Comparison of ENCODE assay signal across 24 cellular contexts in genomic region chr7:28941633-28942032, GRCh38. TPM values are rescaled to one million over a fixed set of nuclear protein-coding genes. Genes with fewer than 3 reads are reported as not detected.
DNase-seq lines count a peak whose midpoint lies in the region; ATAC-seq and TF ChIP-seq lines count a peak whose summit lies in the region.
"Had no signal": no experiment of that assay in that cellular context is flagged by ENCODE, and none has a peak within 500 bp of the region (broad histone marks: within the 10 kb centered on the region; RNA-seq: fewer than 3 reads in every experiment).

No MANE protein-coding gene starts in this region.

- DNase-seq in GM23338 (ENCODE audit: low spot score) (no peak), esophagus muscularis mucosa (ENCODE audit: extremely low spot score) (peak; percentile 34), trophoblast cell (peak; percentile 40 to 72), T-helper 9 cell (no peak)
- no peak for DNase-seq in activated T-cell treated with anti-CD3 and anti-CD28 coated beads, Interleukin-2, amount 50 U/mL, for 48 hours
- no peak for DNase-seq in activated effector memory CD4-positive, alpha-beta T cell treated with Interleukin-2 at 50 U/mL for 16 hours
- DNase-seq: CD4-positive, CD25-positive, alpha-beta regulatory T cell; COR-L47; DMS53; KBM-7; NCI-H1694; NCI-H2029 treated with DMSO at 0.1 percent for 48 hours; NCI-H446 treated with DMSO at 0.1 percent for 48 hours; NCI-H526; NCI-H82; NK-92 treated with Interleukin-12 subunit alpha and Interleukin-12 subunit beta, amount 100 ng/mL, for 24 hours; PC-3 had no signal

- no peak overlapping the region for H2BK120ac ChIP-seq in trophoblast cell (ENCODE audit: insufficient read depth, low read length, poor library complexity)

- H3K79me2 ChIP-seq in GM23338 (replicated peaks; ENCODE audit: insufficient read depth) (no peaks in the 10 kb centered on the region), trophoblast cell (ENCODE audit: control insufficient read depth, insufficient read depth, low read length, poor library complexity) (no peaks in the 10 kb centered on the region)

- H3K9ac ChIP-seq in trophoblast cell (ENCODE audit: low read length) = no peak overlapping the region
- H3K9ac ChIP-seq: BLaER1, GM23248 had no signal

- H4K12ac ChIP-seq in trophoblast cell (ENCODE audit: low read depth, low read length) = no peak overlapping the region

- H3K27ac Mint-ChIP-seq in GM23338 (no peak overlapping the region), nephron (peak overlapping the region; percentile 42 to 68 (median 52))
- H3K27ac Mint-ChIP-seq: CD4-positive, CD25-positive, alpha-beta regulatory T cell had no signal

- no peak overlapping the region for H2BK12ac ChIP-seq in trophoblast cell (ENCODE audit: low read length)

- no peaks in the 10 kb centered on the region for H3K36me3 Mint-ChIP-seq in GM23338 (ENCODE audit: low read depth)
- no peaks in the 10 kb centered on the region for H3K36me3 Mint-ChIP-seq in nephron (ENCODE audit: low read depth)
- H3K36me3 Mint-ChIP-seq: CD4-positive, CD25-positive, alpha-beta regulatory T cell had no signal

- H4K8ac ChIP-seq in trophoblast cell (ENCODE audit: low read depth, low read length) = no peak overlapping the region

- H3K9me3 ChIP-seq in esophagus muscularis mucosa (no peaks in the 10 kb centered on the region), trophoblast cell (ENCODE audit: insufficient read depth, low read depth, low read length) (no peaks in the 10 kb centered on the region)

- no peak overlapping the region for H3K4ac ChIP-seq in trophoblast cell (ENCODE audit: low read depth, low read length)

- H3K79me1 ChIP-seq in trophoblast cell (ENCODE audit: low read length) = peaks cover 7% of the 10 kb centered on the region

- peaks cover 1% of the 10 kb centered on the region for H3K27me3 Mint-ChIP-seq in GM23338 (ENCODE audit: insufficient read depth, low read depth, poor library complexity)
- no peaks in the 10 kb centered on the region for H3K27me3 Mint-ChIP-seq in nephron (ENCODE audit: low read depth)

- H3K27me3 ChIP-seq in GM23338 (ENCODE audit: insufficient read depth) = no peaks in the 10 kb centered on the region
- peaks cover 0 to 51% (median 0%) of the 10 kb centered on the region in 4 donors for H3K27me3 ChIP-seq in esophagus muscularis mucosa
- no peaks in the 10 kb centered on the region for H3K27me3 ChIP-seq in trophoblast cell (ENCODE audit: insufficient read depth, low read length)
- H3K27me3 ChIP-seq: BLaER1 had no signal

- H3K4me1 Mint-ChIP-seq in GM23338 (peaks cover 11% of the 10 kb centered on the region; the same call in 2 of the 3 replicates), nephron (peaks cover 53% of the 10 kb centered on the region)
- H3K4me1 Mint-ChIP-seq: CD4-positive, CD25-positive, alpha-beta regulatory T cell had no signal

- H3K36me3 ChIP-seq in GM23338 (ENCODE audit: insufficient read depth) (no peaks in the 10 kb centered on the region), esophagus muscularis mucosa (no peaks in the 10 kb centered on the region), trophoblast cell (ENCODE audit: control insufficient read depth in 1 of 2, insufficient read depth in 2 of 2, low read length in 2 of 2) (no peaks in the 10 kb centered on the region)
- H3K36me3 ChIP-seq: BLaER1 had no signal

- TF ChIP-seq POLR2A in esophagus muscularis mucosa (IDR thresholded peaks at IDR 0.05; ENCODE audit: low read depth) = no peak

- no peaks in the 10 kb centered on the region for H4K20me1 ChIP-seq in GM23338 (replicated peaks; ENCODE audit: insufficient read depth)
- H4K20me1 ChIP-seq: BLaER1 had no signal

- no peak overlapping the region for H2BK5ac ChIP-seq in trophoblast cell (ENCODE audit: low read depth, low read length, poor library complexity)

- no peak overlapping the region for H3K4me3 Mint-ChIP-seq in GM23338
- no peak overlapping the region for H3K4me3 Mint-ChIP-seq in nephron
- H3K4me3 Mint-ChIP-seq: CD4-positive, CD25-positive, alpha-beta regulatory T cell had no signal

- no peak overlapping the region for H2AK5ac ChIP-seq in trophoblast cell (ENCODE audit: low read length)

- H3K14ac ChIP-seq in trophoblast cell (ENCODE audit: low read length) = no peak overlapping the region

- H3K27ac ChIP-seq in GM23338 (ENCODE audit: low read depth) = no peak overlapping the region
- no peak overlapping the region for H3K27ac ChIP-seq in esophagus muscularis mucosa (replicated peaks in 1 of 4)
- no peak overlapping the region for H3K27ac ChIP-seq in trophoblast cell (ENCODE audit: low read depth, low read length)
- H3K27ac ChIP-seq: BLaER1, GM23248 had no signal

- TF ChIP-seq EP300 in esophagus muscularis mucosa (IDR thresholded peaks at IDR 0.05) = no peak

- TF ChIP-seq CTCF in GM23338 (conservative IDR thresholded peaks at IDR 0.05; ENCODE audit: low read depth in 2 of 2) (no peak), esophagus muscularis mucosa (IDR thresholded peaks at IDR 0.05) (no peak), nephron (IDR thresholded peaks at IDR 0.05; ENCODE audit: unreplicated experiment in 3 of 3) (no peak)

- no peaks in the 10 kb centered on the region for H3K9me3 Mint-ChIP-seq in GM23338
- H3K9me3 Mint-ChIP-seq in nephron = no peaks in the 10 kb centered on the region

- no peak overlapping the region for H3K23ac ChIP-seq in trophoblast cell (ENCODE audit: low read length)

- ATAC-seq in GM23338 = no peak
- no peak for ATAC-seq in GM21381 (IDR thresholded peaks at IDR 0.05; ENCODE audit: unreplicated experiment)
- ATAC-seq: HCT116, PC-3 had no signal

- H3K4me3 ChIP-seq in GM23338 (no peak overlapping the region), esophagus muscularis mucosa (no peak overlapping the region), trophoblast cell (ENCODE audit: low read depth, low read length) (no peak overlapping the region)
- H3K4me3 ChIP-seq: BLaER1, GM23248 had no signal

- peak overlapping the region; percentile 63 for H2AFZ ChIP-seq in GM23338
- H2AFZ ChIP-seq in trophoblast cell (ENCODE audit: insufficient read depth, low read length, poor library complexity) = no peak overlapping the region
- H2AFZ ChIP-seq: GM23248 had no signal

- H3K4me2 ChIP-seq in GM23338 (no peak overlapping the region), trophoblast cell (ENCODE audit: low read length) (no peak overlapping the region)
- H3K4me2 ChIP-seq: BLaER1 had no signal

- no peak overlapping the region for H3K18ac ChIP-seq in trophoblast cell (ENCODE audit: low read length)

- H3K9me2 ChIP-seq in GM23338 (ENCODE audit: insufficient read depth) = no peaks in the 10 kb centered on the region

- H3F3A ChIP-seq in GM23338 (replicated peaks; ENCODE audit: low read depth) = no peaks in the 10 kb centered on the region

- 83% methylated on average over 5 of the region's 5 CpGs for WGBS in esophagus muscularis mucosa
- no CpG with 5 or more reads among the region's 5 CpGs for WGBS in trophoblast cell (ENCODE audit: extremely low coverage, insufficient coverage, insufficient read length)

- H4K91ac ChIP-seq in trophoblast cell (ENCODE audit: low read depth, low read length) = no peak overlapping the region

- intact Hi-C loops in esophagus muscularis mucosa (cut with DNase I) = no loop called here

- H3K4me1 ChIP-seq in GM23338 (ENCODE audit: insufficient read depth) = no peaks in the 10 kb centered on the region; the same call in 1 of the 2 replicates
- peaks cover 0 to 6% (median 0%) of the 10 kb centered on the region in 4 donors for H3K4me1 ChIP-seq in esophagus muscularis mucosa
- H3K4me1 ChIP-seq in trophoblast cell (ENCODE audit: control insufficient read depth in 1 of 2, insufficient read depth in 2 of 2, low read length in 2 of 2) = peaks cover 4 to 9% of the 10 kb centered on the region in 2 experiments

TF ChIP-seq in GM23338, 12 proteins besides CTCF, POLR2A, EP300 and RAD21 (continues in another document):
- no peak for TF ChIP-seq EZH2phosphoT487 (IDR thresholded peaks at IDR 0.05; ENCODE audit: unreplicated experiment)

RNA-seq across cellular contexts. Expression of gene TRIL, which starts 16.5 kb away (rescaled TPM):
- total RNA-seq in GM23338 (2014; rRNA removed; shearing (Covaris generic)) = 4.5 and 5.1 TPM in 2 replicates
- 0.95 and 1.2 TPM in 2 replicates for polyA plus RNA-seq in GM23338 (2016; fragmentation: Nextera tagmentation; extraction: Ambion mirVana)
- 1 to 10 TPM; 1.3 to 9.4 (median 5.5) TPM for total RNA-seq in esophagus muscularis mucosa
- polyA plus RNA-seq in trophoblast cell (2013) = 24.9 and 29.2 TPM in 2 replicates
- total RNA-seq: CD4-positive, CD25-positive, alpha-beta regulatory T cell; HT1080; MCF 10A had no signal
- polyA plus RNA-seq: CD4-positive, CD25-positive, alpha-beta regulatory T cell had no signal

Comparison
In these comparisons a context has a peak if more than half of its experiments do, and no peak if none do; other contexts are left out.
1. DNase-seq: peak in esophagus muscularis mucosa (single experiment) and trophoblast cell (2 of 2); none in GM23338 (single experiment), T-helper 9 cell (single experiment), activated T-cell treated with anti-CD3 and anti-CD28 coated beads, Interleukin-2, amount 50 U/mL, for 48 hours (0 of 2) and activated effector memory CD4-positive, alpha-beta T cell treated with Interleukin-2 at 50 U/mL for 16 hours (single experiment).